Comparison of ENCODE assay signal across 8 cellular contexts in the genomic region with DNA sequence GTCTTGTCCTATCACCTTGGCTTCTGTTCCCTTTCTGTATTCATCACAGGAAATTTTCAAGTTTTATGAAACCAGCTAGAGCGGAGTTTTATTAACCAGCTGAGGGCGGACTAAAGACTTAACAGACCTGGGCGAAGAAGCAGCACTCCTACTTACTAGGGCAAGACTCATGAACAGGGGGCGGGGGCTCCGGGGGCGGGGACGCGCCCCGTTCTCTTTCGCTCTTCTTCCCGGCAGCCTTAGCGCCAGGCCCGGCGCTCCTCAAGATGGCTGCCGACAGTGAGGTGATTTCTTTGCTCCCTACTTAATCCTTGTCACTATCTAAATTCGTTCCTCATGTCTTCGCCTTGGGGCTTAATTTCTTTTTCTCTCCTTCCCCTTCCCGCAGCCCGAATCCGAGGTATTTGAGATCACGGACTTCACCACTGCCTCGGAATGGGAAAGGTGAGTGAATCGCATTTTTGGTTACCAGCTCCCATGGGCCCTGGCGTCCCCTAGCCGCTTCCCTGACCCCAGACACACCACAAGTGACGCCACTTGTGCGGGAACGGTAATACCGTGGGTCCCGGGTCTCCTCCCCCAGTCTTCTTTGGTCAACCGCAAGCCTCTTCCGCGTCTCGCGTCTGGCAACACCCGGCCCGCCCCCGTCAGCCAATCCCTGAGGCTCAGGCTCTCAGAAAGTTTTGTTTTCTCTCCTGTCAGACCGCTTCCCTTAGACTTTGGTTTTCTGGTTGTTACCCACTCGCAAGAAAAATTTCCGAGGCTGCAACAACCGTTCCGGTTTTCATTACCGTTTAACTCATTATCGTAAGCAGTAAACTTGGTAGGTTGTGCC. TPM values are rescaled to one million over a fixed set of nuclear protein-coding genes. Genes with fewer than 3 reads are reported as not detected.
DNase-seq lines count a peak whose midpoint lies in the region; ATAC-seq, FAIRE-seq and TF ChIP-seq lines count a peak whose summit lies in the region.

Gene RAB3GAP1, plus strand, starts transcription at position 251 of the 835 bp plus-strand sequence. Its CDS starts 16 bp downstream, at position 267.

- H3K4me1 ChIP-seq in adrenal gland (replicated peaks in 1 of 2) (peaks cover 17 to 36% of the 10 kb centered on the region in 2 donors), upper lobe of left lung (peaks cover 13 to 37% (median 27%) of the 10 kb centered on the region in 4 donors)

- TF ChIP-seq POLR2A in GM12892 (IDR thresholded peaks at IDR 0.05; ENCODE audit: low read depth, low read length), result peak; percentile 90
- TF ChIP-seq POLR2A in adrenal gland (IDR thresholded peaks at IDR 0.05), result peak; percentile 31 to 60
- peak in 2 of 4 donors; percentile 69 to 72 for TF ChIP-seq POLR2A in upper lobe of left lung (IDR thresholded peaks at IDR 0.05)

- H3K4me3 ChIP-seq in adrenal gland, result peak within 1 kb of the TSS; percentile 60 to 91 (median 80)
- H3K4me3 ChIP-seq in upper lobe of left lung, result peak within 1 kb of the TSS; percentile 18 to 81 (median 74)

- WGBS in adrenal gland, 4 donors, result 0 to 1% (median 0%) methylated on average over 39 to 45 of the region's 45 CpGs
- WGBS in upper lobe of left lung, 2 donors, result 1% methylated on average over 44 to 45 of the region's 45 CpGs

- H3K27me3 ChIP-seq in adrenal gland (no peaks in the 10 kb centered on the region), upper lobe of left lung (no peaks in the 10 kb centered on the region)

- peak in 1 of 4 donors; percentile 25 for TF ChIP-seq EP300 in upper lobe of left lung (IDR thresholded peaks at IDR 0.05)

- peak; percentile 89 for FAIRE-seq in GM12892 (lab: Jason Lieb, UNC)

- ATAC-seq in HG02763 (IDR thresholded peaks at IDR 0.05; ENCODE audit: unreplicated experiment) (peak; percentile 77), left cardiac atrium (peak; percentile 91 to 96), upper lobe of left lung (ENCODE audit: low FRiP score in 2 of 2) (peak; percentile 93 to 97)

- H3K36me3 ChIP-seq in adrenal gland (replicated peaks in 1 of 2) (no peaks in the 10 kb centered on the region), upper lobe of left lung (no peaks in the 10 kb centered on the region)

- peak; percentile 77 for DNase-seq in GM12892 (ENCODE audit: insufficient read length)
- DNase-seq in NCI-H1417 treated with DMSO at 0.1 percent for 48 hours (lab: John Stamatoyannopoulos, UW), result peak; percentile 23
- peak; percentile 82 to 98 (median 89) for DNase-seq in T-helper 1 cell
- peak; percentile 72 to 85 (median 80) for DNase-seq in adrenal gland
- DNase-seq in left cardiac atrium, result peak; percentile 80
- peak; percentile 94 for DNase-seq in posterior vena cava (ENCODE audit: low spot score)
- peak; percentile 87 to 90 for DNase-seq in upper lobe of left lung

- intact Hi-C loops in adrenal gland (cut with DNase I), result no loop called here
- intact Hi-C loops in left cardiac atrium (cut with DNase I), result no loop called here
- intact Hi-C loops in posterior vena cava (cut with DNase I), result no loop called here

- no peaks in the 10 kb centered on the region for H3K9me3 ChIP-seq in adrenal gland (replicated peaks in 1 of 3)
- H3K9me3 ChIP-seq in upper lobe of left lung, result no peaks in the 10 kb centered on the region

- no peak for TF ChIP-seq CTCF in adrenal gland (IDR thresholded peaks at IDR 0.05)
- no peak for TF ChIP-seq CTCF in upper lobe of left lung (IDR thresholded peaks at IDR 0.05)

- H3K27ac ChIP-seq in adrenal gland, result peak within 1 kb of the TSS; percentile 87 to 96 (median 92)
- peak within 1 kb of the TSS; percentile 93 to 96 (median 95) for H3K27ac ChIP-seq in upper lobe of left lung

RNA-seq across cellular contexts. Expression of gene RAB3GAP1, which starts in this region (rescaled TPM):
- 26.9 TPM for polyA plus RNA-seq in GM12892 (2012; ENCODE audit: missing spikeins)
- total RNA-seq in adrenal gland (10 to 100 TPM; 29.0 to 48.5 (median 33.8) TPM), left cardiac atrium (10 to 100 TPM; 33.3 to 38.9 TPM), posterior vena cava (10 to 100 TPM; 52.3 to 62.2 TPM), upper lobe of left lung (10 to 100 TPM; 30.9 to 51.0 (median 36.0) TPM)
- polyA plus RNA-seq in adrenal gland, result 10 to 100 TPM; 12.9 to 39.7 (median 14.4) TPM

Comparison
In these comparisons a context has a peak if more than half of its experiments do, and no peak if none do; other contexts are left out.
1. Peak in every context shown above with its lines: DNase-seq, ATAC-seq, H3K4me3 ChIP-seq and H3K27ac ChIP-seq.
2. DNase-seq: peak in every context shown above with its lines; median percentile 94 in posterior vena cava; 89 in T-helper 1 cell; 88 in upper lobe of left lung; 80 in adrenal gland; 80 in left cardiac atrium; 77 in GM12892; 23 in NCI-H1417 treated with DMSO at 0.1 percent for 48 hours.